26 cellular contexts compared by ENCODE assay signal in genomic region chr9:2177121-2177520, GRCh38.
"Had no signal": no experiment of that assay in that cellular context is flagged by ENCODE, and none has a peak within 500 bp of the region (broad histone marks: within the 10 kb centered on the region; RNA-seq: fewer than 3 reads in every experiment).

No MANE protein-coding gene starts in this region.

- H3K9me3 ChIP-seq: esophagus squamous epithelium, gastrocnemius medialis, heart right ventricle, left lung, lower lobe of right lung, mucosa of descending colon had no signal

- H3K27ac ChIP-seq: coronary artery, epithelial cell of prostate, esophagus squamous epithelium, gastrocnemius medialis, heart right ventricle, left lung, lower lobe of right lung had no signal

- ATAC-seq: effector memory CD8-positive, alpha-beta T cell; esophagus mucosa; gastrocnemius medialis; heart right ventricle; left cardiac atrium; left lung; left ventricle myocardium superior; lower lobe of right lung; mucosa of descending colon; naive thymus-derived CD8-positive, alpha-beta T cell had no signal

- H3K4me1 ChIP-seq: left lung, lower lobe of right lung had no signal

- H3K9me3 Mint-ChIP-seq: effector memory CD8-positive, alpha-beta T cell; endodermal cell; naive B cell; naive thymus-derived CD8-positive, alpha-beta T cell had no signal

- H3K4me3 ChIP-seq: coronary artery, esophagus squamous epithelium, gastrocnemius medialis, heart right ventricle, left lung, lower lobe of right lung, mucosa of descending colon had no signal

- H3K27me3 ChIP-seq: esophagus squamous epithelium, gastrocnemius medialis, heart right ventricle, left lung had no signal

- H3K27me3 Mint-ChIP-seq: effector memory CD8-positive, alpha-beta T cell; naive B cell; naive thymus-derived CD8-positive, alpha-beta T cell had no signal

- DNase-seq: effector CD8-positive, alpha-beta T cell; effector memory CD8-positive, alpha-beta T cell; endodermal cell; erythroblast; esophagus squamous epithelium; foreskin fibroblast; foreskin melanocyte; gastrocnemius medialis; glutamatergic neuron; head of caudate nucleus; heart right ventricle; hippocampal formation; left cardiac atrium; left lung; left ventricle myocardium superior; lower lobe of right lung; mesenchymal stem cell; mucosa of descending colon; naive B cell; naive thymus-derived CD8-positive, alpha-beta T cell had no signal

- FAIRE-seq: colon, endometrium, keratinocyte had no signal

- H3K4me3 Mint-ChIP-seq: effector memory CD8-positive, alpha-beta T cell; endodermal cell; naive B cell; naive thymus-derived CD8-positive, alpha-beta T cell had no signal
